Comparison of ENCODE assay signal across 8 cellular contexts in genomic region chr18:47283476-47283875, GRCh38. TPM values are rescaled to one million over a fixed set of nuclear protein-coding genes. Genes with fewer than 3 reads are reported as not detected.
A peak's percentile ranks its signal among the peaks of the same experiment; 100 is the strongest.
DNase-seq lines count a peak whose midpoint lies in the region; ATAC-seq and TF ChIP-seq lines count a peak whose summit lies in the region.

No MANE protein-coding gene starts in this region.

- no peak for TF ChIP-seq POLR2A in GM18505 (IDR thresholded peaks at IDR 0.05; ENCODE audit: borderline replicate concordance, extremely low read depth, insufficient read depth, insufficient read length)

- no peaks in the 10 kb centered on the region for H3K9me3 ChIP-seq in left lung

- H3K9me3 Mint-ChIP-seq in Calu3 (ENCODE audit: low read depth, unreplicated experiment) = no peaks in the 10 kb centered on the region
- H3K9me3 Mint-ChIP-seq in HFFc6 = peaks cover 5% of the 10 kb centered on the region; the same call in 1 of the 2 replicates

- H3K4me3 Mint-ChIP-seq in Calu3 (ENCODE audit: low read depth, unreplicated experiment) (no peak overlapping the region), HFFc6 (no peak overlapping the region)

- no peaks in the 10 kb centered on the region for H3K4me1 ChIP-seq in left lung

- BruUV-seq in Calu3 (replicated peaks; lab: Mats Ljungman, UMichigan) = no TSS peak

- H3K27me3 ChIP-seq in left lung = peaks cover 0 to 12% of the 10 kb centered on the region in 2 donors

- no peak overlapping the region for H3K27ac ChIP-seq in left lung

- in situ Hi-C loops in SK-MEL-5 (cut with HindIII; ENCODE audit: low pct_unique_long_range_greater_than_20kb, low sequenced_read_pairs) = no loop called here

- H3K36me3 ChIP-seq in left lung = no peaks in the 10 kb centered on the region

- H3K36me3 Mint-ChIP-seq in Calu3 (ENCODE audit: insufficient read depth, unreplicated experiment) (no peaks in the 10 kb centered on the region), HFFc6 (ENCODE audit: low read depth) (no peaks in the 10 kb centered on the region)

- H3K27ac Mint-ChIP-seq in Calu3 (ENCODE audit: unreplicated experiment) (no peak overlapping the region), HFFc6 (no peak overlapping the region)

- DNase-seq in Calu3 = peak; percentile 30
- peak; percentile 45 for DNase-seq in HFFc6
- DNase-seq in SK-MEL-5 (ENCODE audit: low read depth, low spot score) = peak; percentile 69
- DNase-seq in iris pigment epithelial cell (ENCODE audit: low read depth) = peak; percentile 31
- DNase-seq in left lung = no peak

- H3K4me3 ChIP-seq in left lung = no peak overlapping the region

- H3K4me1 Mint-ChIP-seq in Calu3 (ENCODE audit: low read depth, unreplicated experiment) (no peaks in the 10 kb centered on the region), HFFc6 (ENCODE audit: low read depth) (no peaks in the 10 kb centered on the region)

- intact Hi-C loops in Calu3 (cut with micrococcal nuclease; ENCODE audit: unreplicated experiment) = loop anchor here (1.0 to 5.0 kb wide), 4 partner anchors 68 to 474 kb away; no protein-coding TSS in a partner anchor
- intact Hi-C loops in left lung (cut with DNase I) = no loop called here

- ATAC-seq in GM18505 (IDR thresholded peaks at IDR 0.05; ENCODE audit: unreplicated experiment) = no peak
- no peak for ATAC-seq in HG02571 (IDR thresholded peaks at IDR 0.05; ENCODE audit: unreplicated experiment)
- ATAC-seq in left lung = no peak
- no peak for ATAC-seq in GM21390 (IDR thresholded peaks at IDR 0.05; ENCODE audit: unreplicated experiment)

- CTCF ChIA-PET in Calu3 (lab: Charles Lee) = no interaction called here

- TF ChIP-seq CTCF in Calu3 (IDR thresholded peaks at IDR 0.05; ENCODE audit: unreplicated experiment) (peak; percentile 58), HFFc6 (IDR thresholded peaks at IDR 0.05) (peak; percentile 76), left lung (IDR thresholded peaks at IDR 0.05) (peak in 1 of 2 donors; percentile 21)

- H3K27me3 Mint-ChIP-seq in Calu3 (ENCODE audit: unreplicated experiment) = peaks cover 95% of the 10 kb centered on the region
- no peaks in the 10 kb centered on the region; the same call in 1 of the 2 replicates for H3K27me3 Mint-ChIP-seq in HFFc6 (ENCODE audit: insufficient read depth)

RNA-seq across cellular contexts. Expression of gene SKOR2, which starts 32.0 kb away (rescaled TPM):
- total RNA-seq in Calu3 (2022) (not detected in 2 replicates), left lung (not detected)
- total RNA-seq in HFFc6 (2021; fragmentation: NEBNext Ultra II Directional; extraction: Animal tissue kit (Norgen Biotek cat#: 25700)) = not detected
- not detected in 2 replicates for total RNA-seq in SK-MEL-5 (2014; rRNA removed; shearing (Covaris generic))
- polyA plus RNA-seq in SK-MEL-5 (2015; cell fraction: cytosol; rRNA removed) = not detected in 2 replicates
- polyA plus RNA-seq in SK-MEL-5 (2015; cell fraction: nucleus; rRNA removed) = not detected in 2 replicates

Comparison
In these comparisons a context has a peak if more than half of its experiments do, and no peak if none do; other contexts are left out.
1. DNase-seq: peak in Calu3 (single experiment), HFFc6 (single experiment), SK-MEL-5 (single experiment) and iris pigment epithelial cell (single experiment); none in left lung (0 of 2).